1 cellular context compared by ENCODE assay signal in the genomic region with DNA sequence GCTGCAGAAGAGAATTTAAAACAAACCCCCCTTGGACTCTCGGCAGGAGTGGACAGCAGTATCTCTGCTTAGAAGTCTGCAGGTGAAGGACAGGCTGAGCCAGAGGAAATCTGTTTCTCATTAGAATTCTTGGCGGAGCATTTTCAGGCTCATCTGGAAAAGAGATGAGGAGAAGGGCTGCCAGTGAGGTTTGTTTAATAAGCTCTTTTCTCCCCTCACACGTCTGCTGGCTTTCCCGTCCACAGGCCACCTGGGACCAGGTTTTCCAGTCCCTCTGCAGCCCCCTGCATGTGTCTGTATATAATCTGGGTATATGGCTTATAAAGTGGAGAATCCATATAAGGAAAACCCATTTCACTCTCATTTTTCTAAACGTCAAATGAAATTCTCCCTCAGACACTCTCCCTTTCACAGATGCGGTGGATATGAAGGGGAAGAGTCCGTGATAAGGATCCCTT.
TF ChIP-seq lines count a peak whose summit lies in the region.

No MANE protein-coding gene starts in this region.

TF ChIP-seq in H1, 55 proteins besides CTCF, POLR2A, EP300 and RAD21 (continued from another document):
- TF ChIP-seq, protein P1, sequence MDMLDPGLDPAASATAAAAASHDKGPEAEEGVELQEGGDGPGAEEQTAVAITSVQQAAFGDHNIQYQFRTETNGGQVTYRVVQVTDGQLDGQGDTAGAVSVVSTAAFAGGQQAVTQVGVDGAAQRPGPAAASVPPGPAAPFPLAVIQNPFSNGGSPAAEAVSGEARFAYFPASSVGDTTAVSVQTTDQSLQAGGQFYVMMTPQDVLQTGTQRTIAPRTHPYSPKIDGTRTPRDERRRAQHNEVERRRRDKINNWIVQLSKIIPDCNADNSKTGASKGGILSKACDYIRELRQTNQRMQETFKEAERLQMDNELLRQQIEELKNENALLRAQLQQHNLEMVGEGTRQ (IDR thresholded peaks at IDR 0.05; ENCODE audit: low read length) = no peak
- TF ChIP-seq CEBPB (IDR thresholded peaks at IDR 0.05; ENCODE audit: low read depth, low read length) (no peak), GTF2F1 (IDR thresholded peaks at IDR 0.05; ENCODE audit: borderline replicate concordance, low read depth, low read length) (no peak), CBX5 (IDR thresholded peaks at IDR 0.05; ENCODE audit: low read depth, low read length) (no peak), ZNF274 (IDR thresholded peaks at IDR 0.05; ENCODE audit: borderline replicate concordance, extremely low read depth, low read length) (no peak), KDM1A (IDR thresholded peaks at IDR 0.05; ENCODE audit: borderline replicate concordance, low read length) (no peak), RFX5 (IDR thresholded peaks at IDR 0.05; ENCODE audit: borderline replicate concordance, low read depth, low read length) (no peak), SAP30 (IDR thresholded peaks at IDR 0.05; ENCODE audit: insufficient read depth, insufficient replicate concordance, low read length) (no peak), SUZ12 (IDR thresholded peaks at IDR 0.05; ENCODE audit: low read length) (no peak), CTBP2 (IDR thresholded peaks at IDR 0.05; ENCODE audit: borderline replicate concordance, insufficient read depth, insufficient read length, low read length) (no peak), SP2 (IDR thresholded peaks at IDR 0.05; ENCODE audit: low read length) (no peak)
